17 cellular contexts compared by ENCODE assay signal in genomic region chr7:48091506-48092433, GRCh38. TPM values are rescaled to one million over a fixed set of nuclear protein-coding genes. Genes with fewer than 3 reads are reported as not detected.
DNase-seq lines count a peak whose midpoint lies in the region; ATAC-seq and TF ChIP-seq lines count a peak whose summit lies in the region.
"Had no signal": no experiment of that assay in that cellular context is flagged by ENCODE, and none has a peak within 500 bp of the region (broad histone marks: within the 10 kb centered on the region; RNA-seq: fewer than 3 reads in every experiment).

No MANE protein-coding gene starts in this region.

- POLR2A ChIA-PET in activated CD4-positive, alpha-beta memory T cell treated with anti-CD3 and anti-CD28 coated beads for 36 hours (lab: Charles Lee) = no interaction called here

- H3K14ac ChIP-seq in trophoblast cell (ENCODE audit: low read length) = no peak overlapping the region

- peaks cover 84% of the 10 kb centered on the region for H3K4me1 Mint-ChIP-seq in activated T-cell treated with anti-CD3 and anti-CD28 coated beads, Interleukin-2, amount 50 U/mL, for 4 hours (ENCODE audit: low read depth)
- peaks cover 74% of the 10 kb centered on the region for H3K4me1 Mint-ChIP-seq in activated CD4-positive, alpha-beta memory T cell treated with anti-CD3 and anti-CD28 coated beads for 36 hours (ENCODE audit: low read depth)

- TF ChIP-seq CTCF in testis (IDR thresholded peaks at IDR 0.05) = no peak

- no peak overlapping the region for H2BK120ac ChIP-seq in trophoblast cell (ENCODE audit: insufficient read depth, low read length, poor library complexity)

- H3K4me2 ChIP-seq in trophoblast cell (ENCODE audit: low read length) = peak overlapping the region; percentile 15

- H3K4me3 Mint-ChIP-seq in activated T-cell treated with anti-CD3 and anti-CD28 coated beads, Interleukin-2, amount 50 U/mL, for 4 hours = peak overlapping the region; percentile 53
- peak overlapping the region; percentile 83 for H3K4me3 Mint-ChIP-seq in activated CD4-positive, alpha-beta memory T cell treated with anti-CD3 and anti-CD28 coated beads for 36 hours

- no peaks in the 10 kb centered on the region for H3K9me3 ChIP-seq in esophagus (ENCODE audit: control insufficient read depth in 2 of 2, insufficient read depth in 1 of 2, low read depth in 1 of 2, low read length in 1 of 2)
- no peaks in the 10 kb centered on the region for H3K9me3 ChIP-seq in trophoblast cell (ENCODE audit: insufficient read depth, low read depth, low read length)
- H3K9me3 ChIP-seq in testis = no peaks in the 10 kb centered on the region
- H3K9me3 ChIP-seq: uterus had no signal

- H2BK12ac ChIP-seq in trophoblast cell (ENCODE audit: low read length) = no peak overlapping the region

- no peak for TF ChIP-seq POLR2A in testis (IDR thresholded peaks at IDR 0.05)

- H4K8ac ChIP-seq in trophoblast cell (ENCODE audit: low read depth, low read length) = peak overlapping the region; percentile 5

- intact Hi-C loops in activated CD4-positive, alpha-beta memory T cell treated with anti-CD3 and anti-CD28 coated beads for 36 hours (cut with micrococcal nuclease) = no loop called here
- intact Hi-C loops in testis (cut with DNase I; ENCODE audit: low total_unique reads) = no loop called here

- H3K4me3 ChIP-seq in esophagus (ENCODE audit: low read depth in 1 of 2, low read length in 2 of 2) (peak overlapping the region in 1 of 2 donors; percentile 34), trophoblast cell (ENCODE audit: low read depth, low read length) (no peak overlapping the region), testis (no peak overlapping the region)
- H3K4me3 ChIP-seq: SK-N-MC, uterus had no signal

- DNase-seq in activated T-cell treated with anti-CD3 and anti-CD28 coated beads, Interleukin-2, amount 50 U/mL, for 4 hours = no peak
- no peak for DNase-seq in activated T-cell treated with anti-CD3 and anti-CD28 coated beads, Interleukin-2, amount 50 U/mL, for 1 hour
- DNase-seq in activated CD4-positive, alpha-beta memory T cell treated with anti-CD3 and anti-CD28 coated beads for 36 hours = no peak
- no peak for DNase-seq in trophoblast cell
- no peak for DNase-seq in testis
- DNase-seq in SIG-M5 (lab: John Stamatoyannopoulos, UW) = no peak
- DNase-seq: activated CD4-positive, CD25-positive, alpha-beta regulatory T cell; activated gamma-delta T cell; central memory CD4-positive, alpha-beta T cell; KG1; NCI-H1436; NCI-H69; uterus had no signal

- no peak overlapping the region for H3K9ac ChIP-seq in trophoblast cell (ENCODE audit: low read length)

- no peak overlapping the region for H3K23ac ChIP-seq in trophoblast cell (ENCODE audit: low read length)

- peak overlapping the region; percentile 58 for H3K27ac Mint-ChIP-seq in activated CD4-positive, alpha-beta memory T cell treated with anti-CD3 and anti-CD28 coated beads for 36 hours

- no peak overlapping the region for H2AK5ac ChIP-seq in trophoblast cell (ENCODE audit: low read length)

- H3K18ac ChIP-seq in trophoblast cell (ENCODE audit: low read length) = peak overlapping the region; percentile 35

- H3K36me3 Mint-ChIP-seq in activated T-cell treated with anti-CD3 and anti-CD28 coated beads, Interleukin-2, amount 50 U/mL, for 4 hours (ENCODE audit: insufficient read depth) = peaks cover 41% of the 10 kb centered on the region
- peaks cover 59% of the 10 kb centered on the region for H3K36me3 Mint-ChIP-seq in activated CD4-positive, alpha-beta memory T cell treated with anti-CD3 and anti-CD28 coated beads for 36 hours

- H3K36me3 ChIP-seq in esophagus (ENCODE audit: control insufficient read depth in 2 of 2, insufficient read depth in 2 of 2, low read length in 1 of 2) = peaks cover 2 to 12% of the 10 kb centered on the region in 2 donors
- H3K36me3 ChIP-seq in trophoblast cell (ENCODE audit: control insufficient read depth in 1 of 2, insufficient read depth in 2 of 2, low read length in 2 of 2) = peaks cover 35 to 42% of the 10 kb centered on the region in 2 experiments
- H3K36me3 ChIP-seq in testis (ENCODE audit: low read depth, missing control alignments) = no peaks in the 10 kb centered on the region
- H3K36me3 ChIP-seq: uterus had no signal

- peaks cover 32% of the 10 kb centered on the region for H3K79me1 ChIP-seq in trophoblast cell (ENCODE audit: low read length)

- H3K27ac ChIP-seq in esophagus (ENCODE audit: low read depth in 2 of 2, low read length in 1 of 2) (peak overlapping the region; percentile 14 to 52), trophoblast cell (ENCODE audit: low read depth, low read length) (peak overlapping the region; percentile 13), testis (no peak overlapping the region)
- H3K27ac ChIP-seq: SK-N-MC, uterus had no signal

- H3K79me2 ChIP-seq in trophoblast cell (ENCODE audit: control insufficient read depth, insufficient read depth, low read length, poor library complexity) = peaks cover 14% of the 10 kb centered on the region

- peak overlapping the region; percentile 29 for H4K91ac ChIP-seq in trophoblast cell (ENCODE audit: low read depth, low read length)

- no peak for ATAC-seq in activated T-cell treated with anti-CD3 and anti-CD28 coated beads, Interleukin-2, amount 50 U/mL, for 4 hours
- ATAC-seq in HG03039 (IDR thresholded peaks at IDR 0.05; ENCODE audit: unreplicated experiment) = no peak

- WGBS in esophagus, 2 donors = 87 to 92% methylated on average over 10 of the region's 10 CpGs
- WGBS in trophoblast cell (ENCODE audit: extremely low coverage, insufficient coverage, insufficient read length) = no CpG with 5 or more reads among the region's 10 CpGs
- 78 to 81% methylated on average over 9 to 10 of the region's 10 CpGs for WGBS in testis, 2 donors

- peak overlapping the region; percentile 57 for H3K4ac ChIP-seq in trophoblast cell (ENCODE audit: low read depth, low read length)

- H2BK5ac ChIP-seq in trophoblast cell (ENCODE audit: low read depth, low read length, poor library complexity) = peak overlapping the region; percentile 23

- no peak overlapping the region for H2AFZ ChIP-seq in trophoblast cell (ENCODE audit: insufficient read depth, low read length, poor library complexity)

- CTCF ChIA-PET in activated CD4-positive, alpha-beta memory T cell treated with anti-CD3 and anti-CD28 coated beads for 36 hours (lab: Charles Lee) = interaction anchor here (1.0 to 1.9 kb wide), 4 partner anchors 19 to 146 kb away, joined by 3 to 4 read pairs (median 3); no protein-coding TSS in a partner anchor

- H4K12ac ChIP-seq in trophoblast cell (ENCODE audit: low read depth, low read length) = no peak overlapping the region

- no peaks in the 10 kb centered on the region for H3K27me3 ChIP-seq in esophagus (ENCODE audit: control insufficient read depth in 1 of 2, insufficient read depth in 2 of 2, low read length in 2 of 2)
- H3K27me3 ChIP-seq in trophoblast cell (ENCODE audit: insufficient read depth, low read length) = no peaks in the 10 kb centered on the region
- H3K27me3 ChIP-seq in testis = no peaks in the 10 kb centered on the region
- H3K27me3 ChIP-seq: uterus had no signal

- H3K27me3 Mint-ChIP-seq in activated T-cell treated with anti-CD3 and anti-CD28 coated beads, Interleukin-2, amount 50 U/mL, for 4 hours (ENCODE audit: low read depth) = no peaks in the 10 kb centered on the region
- H3K27me3 Mint-ChIP-seq in activated CD4-positive, alpha-beta memory T cell treated with anti-CD3 and anti-CD28 coated beads for 36 hours = no peaks in the 10 kb centered on the region

- no peaks in the 10 kb centered on the region for H3K9me3 Mint-ChIP-seq in activated T-cell treated with anti-CD3 and anti-CD28 coated beads, Interleukin-2, amount 50 U/mL, for 4 hours
- H3K9me3 Mint-ChIP-seq in activated CD4-positive, alpha-beta memory T cell treated with anti-CD3 and anti-CD28 coated beads for 36 hours = no peaks in the 10 kb centered on the region

- H3K4me1 ChIP-seq in esophagus (ENCODE audit: control insufficient read depth in 2 of 2, insufficient read depth in 2 of 2, low read length in 1 of 2) (peaks cover 4 to 7% of the 10 kb centered on the region in 2 donors), trophoblast cell (ENCODE audit: control insufficient read depth in 1 of 2, insufficient read depth in 2 of 2, low read length in 2 of 2) (peaks cover 25 to 31% of the 10 kb centered on the region in 2 experiments), testis (no peaks in the 10 kb centered on the region)

RNA-seq across cellular contexts. Expression of gene UPP1, which starts 2.7 kb away (rescaled TPM):
- total RNA-seq in activated T-cell treated with anti-CD3 and anti-CD28 coated beads, Interleukin-2, amount 50 U/mL, for 4 hours = 10 to 100 TPM; 25.5 to 45.8 (median 45.1) TPM
- 100 to 1,000 TPM; 115 to 121 TPM for total RNA-seq in activated CD4-positive, alpha-beta memory T cell treated with anti-CD3 and anti-CD28 coated beads for 36 hours
- 100 to 1,000 TPM; 134 to 211 TPM for polyA plus RNA-seq in esophagus
- 106 and 107 TPM in 2 replicates for polyA plus RNA-seq in trophoblast cell (2013)
- total RNA-seq in testis = 10 to 100 TPM; 17.2 to 20.8 TPM
- 13.1 TPM for polyA plus RNA-seq in testis (ENCODE audit: insufficient read depth, low read depth, low replicate concordance)

RNA-seq across cellular contexts. Expression of gene C7orf57, which starts 56.4 kb away (rescaled TPM):
- under 1 TPM; 0.15 to 0.45 (median 0.16) TPM for total RNA-seq in activated T-cell treated with anti-CD3 and anti-CD28 coated beads, Interleukin-2, amount 50 U/mL, for 4 hours
- under 1 TPM; 0.71 to 0.90 TPM for total RNA-seq in activated CD4-positive, alpha-beta memory T cell treated with anti-CD3 and anti-CD28 coated beads for 36 hours
- polyA plus RNA-seq in esophagus (under 1 TPM; 0.73 to 0.80 TPM), testis (ENCODE audit: insufficient read depth, low read depth, low replicate concordance) (7.8 TPM)
- 0.22 and 0.25 TPM in 2 replicates for polyA plus RNA-seq in trophoblast cell (2013)
- total RNA-seq in testis = 10 to 100 TPM in 1 of 2 donors, 1 to 10 TPM in 1; 2.8 to 12.3 TPM
- total RNA-seq: renal cortical epithelial cell had no signal

Comparison
In these comparisons a context has a peak if more than half of its experiments do, and no peak if none do; other contexts are left out.
1. H3K27ac ChIP-seq: peak in esophagus (2 of 2) and trophoblast cell (single experiment); none in testis (0 of 2).